Comparison of ENCODE assay signal across 11 cellular contexts in the genomic region with DNA sequence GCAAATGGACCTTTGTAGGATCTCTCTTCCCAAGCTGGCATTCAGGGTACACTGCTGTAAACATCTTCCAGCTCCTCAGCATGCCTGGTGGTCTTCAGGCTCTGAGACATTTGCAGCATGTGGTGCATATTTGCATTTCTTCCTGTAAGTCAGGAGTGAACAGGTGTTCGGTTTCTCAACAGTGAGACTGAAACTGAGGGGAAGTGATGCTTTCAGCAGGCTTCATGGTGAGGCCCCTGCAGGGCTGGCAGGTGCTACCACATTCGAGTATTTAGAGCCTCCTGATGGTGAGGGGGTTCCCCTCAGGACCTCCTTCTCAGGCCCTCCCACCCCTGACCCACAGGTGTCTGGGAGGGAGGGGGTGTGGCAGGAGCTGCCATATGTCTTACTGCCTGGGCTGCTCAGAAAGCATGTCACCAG. TPM values are rescaled to one million over a fixed set of nuclear protein-coding genes. Genes with fewer than 3 reads are reported as not detected.
A peak's percentile ranks its signal among the peaks of the same experiment; 100 is the strongest.
DNase-seq lines count a peak whose midpoint lies in the region; ATAC-seq and TF ChIP-seq lines count a peak whose summit lies in the region.
"Had no signal": no experiment of that assay in that cellular context is flagged by ENCODE, and none has a peak within 500 bp of the region (broad histone marks: within the 10 kb centered on the region; RNA-seq: fewer than 3 reads in every experiment).

No MANE protein-coding gene starts in this region.

- H3K27me3 Mint-ChIP-seq in CD4-positive, CD25-positive, alpha-beta regulatory T cell: no peaks in the 10 kb centered on the region

- peaks cover 82% of the 10 kb centered on the region for H3K79me2 ChIP-seq in OCI-LY3 (ENCODE audit: low read length)

- H3K9ac ChIP-seq in OCI-LY3 (ENCODE audit: low read length): peak overlapping the region; percentile 84

- 57% methylated on average over 2 of the region's 2 CpGs for WGBS in right cardiac atrium

- peaks cover 9% of the 10 kb centered on the region; the same call in 1 of the 2 replicates for H4K20me1 ChIP-seq in OCI-LY3 (ENCODE audit: insufficient read depth, low read length)

- peak overlapping the region in 2 of 4 donors; percentile 20 to 29 for H3K4me3 Mint-ChIP-seq in CD4-positive, CD25-positive, alpha-beta regulatory T cell
- H3K4me3 Mint-ChIP-seq: nephron had no signal

- peak overlapping the region; percentile 15 for H3K4me3 ChIP-seq in CD4-positive, CD25-positive, alpha-beta regulatory T cell (ENCODE audit: low read depth, low read length)
- H3K4me3 ChIP-seq in OCI-LY3 (ENCODE audit: low read length): peak overlapping the region; percentile 56
- H3K4me3 ChIP-seq in right cardiac atrium (ENCODE audit: low read length): no peak overlapping the region

- H3K27ac ChIP-seq in CD4-positive, CD25-positive, alpha-beta regulatory T cell (ENCODE audit: insufficient read depth, low read length, poor library complexity, severe bottlenecking): no peak overlapping the region
- H3K27ac ChIP-seq in OCI-LY3 (ENCODE audit: low read length) (peak overlapping the region; percentile 94), right cardiac atrium (ENCODE audit: low read length) (no peak overlapping the region)

- intact Hi-C loops in right cardiac atrium (cut with DNase I): no loop called here

- peak overlapping the region; percentile 28 to 71 (median 42) for H3K27ac Mint-ChIP-seq in CD4-positive, CD25-positive, alpha-beta regulatory T cell
- H3K27ac Mint-ChIP-seq: nephron had no signal

- no peak overlapping the region for H2AFZ ChIP-seq in OCI-LY3 (ENCODE audit: low read depth, low read length)

- H3K4me1 Mint-ChIP-seq in CD4-positive, CD25-positive, alpha-beta regulatory T cell: peaks cover 0 to 25% (median 8%) of the 10 kb centered on the region in 4 donors
- H3K4me1 Mint-ChIP-seq: nephron had no signal

- TF ChIP-seq CTCF in OCI-LY3 (IDR thresholded peaks at IDR 0.05; ENCODE audit: low read depth, low read length): no peak

- no peaks in the 10 kb centered on the region for H3K36me3 Mint-ChIP-seq in CD4-positive, CD25-positive, alpha-beta regulatory T cell

- DNase-seq in CD4-positive, CD25-positive, alpha-beta regulatory T cell: peak in 1 of 3 donors; percentile 47
- no peak for DNase-seq in amygdala (lab: John Stamatoyannopoulos, UW)
- no peak for DNase-seq in RKO (ENCODE audit: low spot score)
- DNase-seq in right cardiac atrium: no peak
- DNase-seq in OCI-M1 (lab: John Stamatoyannopoulos, UW): no peak

- H3K9me3 ChIP-seq in CD4-positive, CD25-positive, alpha-beta regulatory T cell (ENCODE audit: control insufficient read depth in 2 of 2, low read length in 2 of 2): no peaks in the 10 kb centered on the region
- H3K9me3 ChIP-seq in OCI-LY3 (ENCODE audit: insufficient read depth, low read length) (no peaks in the 10 kb centered on the region), right cardiac atrium (ENCODE audit: control insufficient read depth, low read length) (no peaks in the 10 kb centered on the region)

- no peaks in the 10 kb centered on the region for H3K27me3 ChIP-seq in CD4-positive, CD25-positive, alpha-beta regulatory T cell (ENCODE audit: control insufficient read depth, insufficient read depth, low read length)
- H3K27me3 ChIP-seq in OCI-LY3 (ENCODE audit: low read depth, low read length): no peaks in the 10 kb centered on the region
- no peaks in the 10 kb centered on the region for H3K27me3 ChIP-seq in right cardiac atrium (ENCODE audit: control insufficient read depth, insufficient read depth)

- H3K36me3 ChIP-seq in CD4-positive, CD25-positive, alpha-beta regulatory T cell (ENCODE audit: control insufficient read depth, insufficient read depth, low read length): no peaks in the 10 kb centered on the region
- H3K36me3 ChIP-seq in OCI-LY3 (replicated peaks; ENCODE audit: low read depth, low read length): peaks cover 49% of the 10 kb centered on the region

- no peaks in the 10 kb centered on the region for H3K9me3 Mint-ChIP-seq in CD4-positive, CD25-positive, alpha-beta regulatory T cell
- H3K9me3 Mint-ChIP-seq: nephron had no signal

- peaks cover 11% of the 10 kb centered on the region for H3K4me1 ChIP-seq in CD4-positive, CD25-positive, alpha-beta regulatory T cell (ENCODE audit: control insufficient read depth, insufficient read depth, low read length, poor library complexity, severe bottlenecking)
- H3K4me1 ChIP-seq in OCI-LY3 (ENCODE audit: low read length): peaks cover 72% of the 10 kb centered on the region
- H3K4me1 ChIP-seq in right cardiac atrium (ENCODE audit: control insufficient read depth, insufficient read depth, low read length): no peaks in the 10 kb centered on the region

- peak overlapping the region; percentile 81 for H3K4me2 ChIP-seq in OCI-LY3 (ENCODE audit: low read length)

- ATAC-seq in CD4-positive, CD25-positive, alpha-beta regulatory T cell (ENCODE audit: low read depth in 2 of 2): peak; percentile 50 to 70
- ATAC-seq in GM19043 (IDR thresholded peaks at IDR 0.05; ENCODE audit: low read depth, unreplicated experiment): peak; percentile 95
- ATAC-seq in HG03025 (IDR thresholded peaks at IDR 0.05; ENCODE audit: low FRiP score, unreplicated experiment): peak; percentile 87
- no peak for ATAC-seq in right cardiac atrium
- ATAC-seq: Panc1 had no signal

RNA-seq across cellular contexts. Expression of gene MYBL2, which starts 15.1 kb away (rescaled TPM):
- 2.7 TPM for total RNA-seq in CD4-positive, CD25-positive, alpha-beta regulatory T cell
- 1 to 10 TPM; 1.6 to 4.3 (median 3.2) TPM for polyA plus RNA-seq in CD4-positive, CD25-positive, alpha-beta regulatory T cell
- total RNA-seq in right cardiac atrium: 1 to 10 TPM in 1 of 4 donors, under 1 TPM in 2, not detected in 1; 0.11 to 1.4 (median 0.89) TPM
- polyA plus RNA-seq in right cardiac atrium: 0.11 TPM

RNA-seq across cellular contexts. Expression of gene GTSF1L, which starts 44.8 kb away (rescaled TPM):
- 1.1 TPM for total RNA-seq in CD4-positive, CD25-positive, alpha-beta regulatory T cell
- polyA plus RNA-seq in CD4-positive, CD25-positive, alpha-beta regulatory T cell: 1 to 10 TPM in 3 of 4 donors, under 1 TPM in 1; 0.98 to 3.0 (median 1.7) TPM
- not detected for total RNA-seq in right cardiac atrium
- not detected for polyA plus RNA-seq in right cardiac atrium
- total RNA-seq: temporal lobe had no signal

Comparison
In these comparisons a context has a peak if more than half of its experiments do, and no peak if none do; other contexts are left out.
1. ATAC-seq: peak in CD4-positive, CD25-positive, alpha-beta regulatory T cell (2 of 2), GM19043 (single experiment) and HG03025 (single experiment); none in right cardiac atrium (0 of 2).